In the genomic region with DNA sequence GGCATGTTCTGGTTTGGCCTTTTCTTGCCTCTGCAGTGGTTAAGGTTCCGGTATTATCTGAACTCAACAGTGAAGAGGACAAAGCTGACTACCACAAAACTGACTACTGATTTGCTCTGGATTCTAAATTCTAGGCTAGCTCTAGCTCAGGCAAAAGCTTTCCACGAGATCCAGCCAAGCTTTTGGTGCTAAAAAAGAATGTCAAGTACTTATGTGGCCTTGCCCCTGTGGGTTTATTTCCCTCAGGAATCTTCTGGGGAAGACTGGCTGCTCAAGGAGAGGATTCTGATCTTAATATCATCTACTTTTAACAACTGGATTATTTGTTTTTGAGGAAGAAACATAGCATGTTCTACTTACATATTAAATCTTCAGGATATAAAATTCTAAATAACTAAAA, we compare ENCODE assay signal across 11 cellular contexts. TPM values are rescaled to one million over a fixed set of nuclear protein-coding genes. Genes with fewer than 3 reads are reported as not detected.
DNase-seq lines count a peak whose midpoint lies in the region; FAIRE-seq and TF ChIP-seq lines count a peak whose summit lies in the region.
"Had no signal": no experiment of that assay in that cellular context is flagged by ENCODE, and none has a peak within 500 bp of the region (broad histone marks: within the 10 kb centered on the region; RNA-seq: fewer than 3 reads in every experiment).

No MANE protein-coding gene starts in this region.

- H3K36me3 Mint-ChIP-seq in HFFc6 (ENCODE audit: low read depth) (peaks cover 20% of the 10 kb centered on the region), Calu3 (ENCODE audit: insufficient read depth, unreplicated experiment) (peaks cover 68% of the 10 kb centered on the region)
- H3K36me3 Mint-ChIP-seq in activated naive CD8-positive, alpha-beta T cell treated with anti-CD3 and anti-CD28 coated beads for 36 hours = peaks cover 36% of the 10 kb centered on the region

- peak overlapping the region; percentile 17 for H3K27ac ChIP-seq in hepatocyte
- peak overlapping the region; percentile 31 for H3K27ac ChIP-seq in stomach smooth muscle (ENCODE audit: low read length)
- H3K27ac ChIP-seq: neutrophil had no signal

- no peaks in the 10 kb centered on the region for H4K20me1 ChIP-seq in hepatocyte (ENCODE audit: insufficient read depth, poor library complexity, severe bottlenecking)

- no peaks in the 10 kb centered on the region for H3K79me2 ChIP-seq in hepatocyte

- H3K36me3 ChIP-seq in hepatocyte (replicated peaks; ENCODE audit: insufficient read depth, low read depth) (peaks cover 3% of the 10 kb centered on the region), stomach smooth muscle (ENCODE audit: control insufficient read depth in 2 of 2, insufficient read depth in 2 of 2, low read length in 2 of 2) (peaks cover 32 to 44% of the 10 kb centered on the region in 2 donors)
- H3K36me3 ChIP-seq: neutrophil had no signal

- CTCF ChIA-PET in Calu3 (lab: Charles Lee) = interaction anchor here (0.7 to 1.1 kb wide), 4 partner anchors 24 to 225 kb away, joined by 3 to 14 read pairs (median 4); a partner anchor contains a TSS

- intact Hi-C loops in Calu3 (cut with micrococcal nuclease; ENCODE audit: unreplicated experiment) = loop anchor here (1.0 to 5.0 kb wide), 3 partner anchors 88 to 225 kb away; no protein-coding TSS in a partner anchor

- no peak overlapping the region for H3K4me3 Mint-ChIP-seq in HFFc6
- no peak overlapping the region for H3K4me3 Mint-ChIP-seq in activated naive CD8-positive, alpha-beta T cell treated with anti-CD3 and anti-CD28 coated beads for 36 hours
- no peak overlapping the region for H3K4me3 Mint-ChIP-seq in Calu3 (ENCODE audit: low read depth, unreplicated experiment)
- H3K4me3 Mint-ChIP-seq: stimulated activated memory B cell treated with anti-CD40 and anti-IgM and Interleukin-4, amounts not matched to agents 10 μg/mL and 1 μg/mL and 100 μg/mL, for 72 hours had no signal

- H3K27ac Mint-ChIP-seq in HFFc6 (peak overlapping the region; percentile 38), Calu3 (ENCODE audit: unreplicated experiment) (no peak overlapping the region)
- H3K27ac Mint-ChIP-seq in activated naive CD8-positive, alpha-beta T cell treated with anti-CD3 and anti-CD28 coated beads for 36 hours = peak overlapping the region; percentile 42
- H3K27ac Mint-ChIP-seq: stimulated activated memory B cell treated with anti-CD40 and anti-IgM and Interleukin-4, amounts not matched to agents 10 μg/mL and 1 μg/mL and 100 μg/mL, for 72 hours had no signal

- BruUV-seq in Calu3 (replicated peaks; lab: Mats Ljungman, UMichigan) = no TSS peak

- H3K4me1 Mint-ChIP-seq in HFFc6 (ENCODE audit: low read depth) (peaks cover 11% of the 10 kb centered on the region), Calu3 (ENCODE audit: low read depth, unreplicated experiment) (no peaks in the 10 kb centered on the region)
- H3K4me1 Mint-ChIP-seq in activated naive CD8-positive, alpha-beta T cell treated with anti-CD3 and anti-CD28 coated beads for 36 hours = peaks cover 12% of the 10 kb centered on the region
- H3K4me1 Mint-ChIP-seq: stimulated activated memory B cell treated with anti-CD40 and anti-IgM and Interleukin-4, amounts not matched to agents 10 μg/mL and 1 μg/mL and 100 μg/mL, for 72 hours had no signal

- H3K9me3 ChIP-seq in hepatocyte (ENCODE audit: low read depth) (no peaks in the 10 kb centered on the region), stomach smooth muscle (ENCODE audit: control insufficient read depth in 2 of 2, low read length in 2 of 2) (no peaks in the 10 kb centered on the region)
- H3K9me3 ChIP-seq: neutrophil had no signal

- H3K9me2 ChIP-seq in hepatocyte (replicated peaks; ENCODE audit: insufficient read depth) = no peaks in the 10 kb centered on the region

- WGBS in hepatocyte (ENCODE audit: low lambda C conversion rate, missing lambda C conversion rate) = 87% methylated on average over 2 of the region's 2 CpGs

- H3K9me3 Mint-ChIP-seq in HFFc6 (no peaks in the 10 kb centered on the region), Calu3 (ENCODE audit: low read depth, unreplicated experiment) (no peaks in the 10 kb centered on the region)
- no peaks in the 10 kb centered on the region for H3K9me3 Mint-ChIP-seq in activated naive CD8-positive, alpha-beta T cell treated with anti-CD3 and anti-CD28 coated beads for 36 hours
- H3K9me3 Mint-ChIP-seq: stimulated activated memory B cell treated with anti-CD40 and anti-IgM and Interleukin-4, amounts not matched to agents 10 μg/mL and 1 μg/mL and 100 μg/mL, for 72 hours had no signal

- TF ChIP-seq CTCF in HFFc6 (IDR thresholded peaks at IDR 0.05) (no peak), hepatocyte (IDR thresholded peaks at IDR 0.05; ENCODE audit: poor library complexity) (no peak), D721Med (IDR thresholded peaks at IDR 0.05; ENCODE audit: insufficient read depth, missing control alignments) (no peak), Calu3 (IDR thresholded peaks at IDR 0.05; ENCODE audit: unreplicated experiment) (no peak)

- no peak for FAIRE-seq in D721Med (lab: Jason Lieb, UNC)

- DNase-seq in HFFc6 = no peak
- no peak for DNase-seq in activated naive CD8-positive, alpha-beta T cell treated with anti-CD3 and anti-CD28 coated beads for 36 hours
- no peak for DNase-seq in hepatocyte (ENCODE audit: low spot score)
- DNase-seq in stimulated activated naive CD4-positive, alpha-beta T cell (lab: John Stamatoyannopoulos, UW) = no peak
- DNase-seq in LoVo (ENCODE audit: low spot score) = no peak
- DNase-seq in D721Med (ENCODE audit: insufficient read length, low spot score) = no peak
- DNase-seq in Calu3 = no peak

- H3K27me3 Mint-ChIP-seq in HFFc6 (ENCODE audit: insufficient read depth) = peaks cover 3% of the 10 kb centered on the region; the same call in 1 of the 2 replicates
- no peaks in the 10 kb centered on the region for H3K27me3 Mint-ChIP-seq in activated naive CD8-positive, alpha-beta T cell treated with anti-CD3 and anti-CD28 coated beads for 36 hours
- no peaks in the 10 kb centered on the region for H3K27me3 Mint-ChIP-seq in Calu3 (ENCODE audit: unreplicated experiment)
- H3K27me3 Mint-ChIP-seq: stimulated activated memory B cell treated with anti-CD40 and anti-IgM and Interleukin-4, amounts not matched to agents 10 μg/mL and 1 μg/mL and 100 μg/mL, for 72 hours had no signal

- H3K9ac ChIP-seq in stomach smooth muscle (ENCODE audit: low read length in 2 of 2) = no peak overlapping the region

- H3K4me1 ChIP-seq in hepatocyte (ENCODE audit: insufficient read depth) = no peaks in the 10 kb centered on the region
- peaks cover 5% of the 10 kb centered on the region for H3K4me1 ChIP-seq in stomach smooth muscle (ENCODE audit: control insufficient read depth, insufficient read depth, low read length)

- H3K4me3 ChIP-seq in hepatocyte = no peak overlapping the region
- no peak overlapping the region for H3K4me3 ChIP-seq in stomach smooth muscle (ENCODE audit: low read length in 2 of 2)
- H3K4me3 ChIP-seq: K562 had no signal

- no peak overlapping the region for H2AFZ ChIP-seq in hepatocyte

- H3K27me3 ChIP-seq in hepatocyte = no peaks in the 10 kb centered on the region
- no peaks in the 10 kb centered on the region for H3K27me3 ChIP-seq in stomach smooth muscle (ENCODE audit: control insufficient read depth in 1 of 2, insufficient read depth in 2 of 2, low read length in 2 of 2)

- no peak overlapping the region for H3K4me2 ChIP-seq in hepatocyte

RNA-seq across cellular contexts. Expression of a gene that starts 26.1 kb away (rescaled TPM):
- 10 to 100 TPM in 3 of 6 experiments, 1 to 10 TPM in 3; 6.1 to 11.5 (median 10.0) TPM for total RNA-seq in HFFc6 (2021; fragmentation: NEBNext Ultra II Directional; extraction: Animal tissue kit (Norgen Biotek cat#: 25700))
- 1 to 10 TPM in 1 of 2 experiments, under 1 TPM in 1; 0.94 to 1.8 TPM for total RNA-seq in activated naive CD8-positive, alpha-beta T cell treated with anti-CD3 and anti-CD28 coated beads for 36 hours
- total RNA-seq in hepatocyte (34.8 and 37.0 TPM in 2 replicates), Calu3 (2022) (32.3 and 35.7 TPM in 2 replicates)
- 34.0 and 40.2 TPM in 2 replicates for polyA plus RNA-seq in hepatocyte

RNA-seq across cellular contexts. Expression of a gene that starts 35.1 kb away (rescaled TPM):
- total RNA-seq in HFFc6 (2021; fragmentation: NEBNext Ultra II Directional; extraction: Animal tissue kit (Norgen Biotek cat#: 25700)) = 100 to 1,000 TPM in 3 of 6 experiments, 10 to 100 TPM in 3; 85.4 to 105 (median 101) TPM
- total RNA-seq in activated naive CD8-positive, alpha-beta T cell treated with anti-CD3 and anti-CD28 coated beads for 36 hours = 100 to 1,000 TPM; 111 to 112 TPM
- 16.8 and 23.3 TPM in 2 replicates for total RNA-seq in hepatocyte
- polyA plus RNA-seq in hepatocyte = 58.6 and 68.0 TPM in 2 replicates
- total RNA-seq in Calu3 (2022) = 167 and 188 TPM in 2 replicates

RNA-seq across cellular contexts. Expression of a gene that starts 45.1 kb away (rescaled TPM):
- total RNA-seq in HFFc6 (2021; fragmentation: NEBNext Ultra II Directional; extraction: Animal tissue kit (Norgen Biotek cat#: 25700)) = 10 to 100 TPM; 16.1 to 28.5 (median 26.1) TPM
- total RNA-seq in activated naive CD8-positive, alpha-beta T cell treated with anti-CD3 and anti-CD28 coated beads for 36 hours = 10 to 100 TPM; 12.5 to 12.8 TPM
- total RNA-seq in hepatocyte (4.5 and 5.0 TPM in 2 replicates), Calu3 (2022) (0.12 and 0.32 TPM in 2 replicates)
- 5.5 and 8.9 TPM in 2 replicates for polyA plus RNA-seq in hepatocyte

RNA-seq across cellular contexts. Expression of a gene that starts 47.8 kb away (rescaled TPM):
- 10 to 100 TPM; 26.2 to 29.6 (median 28.7) TPM for total RNA-seq in HFFc6 (2021; fragmentation: NEBNext Ultra II Directional; extraction: Animal tissue kit (Norgen Biotek cat#: 25700))
- 10 to 100 TPM; 21.9 to 23.2 TPM for total RNA-seq in activated naive CD8-positive, alpha-beta T cell treated with anti-CD3 and anti-CD28 coated beads for 36 hours
- 17.1 and 17.8 TPM in 2 replicates for total RNA-seq in hepatocyte
- polyA plus RNA-seq in hepatocyte = 2.8 and 3.6 TPM in 2 replicates
- 34.9 and 36.6 TPM in 2 replicates for total RNA-seq in Calu3 (2022)
